30 cellular contexts compared by ENCODE assay signal in genomic region chr9:28909526-28909925, GRCh38.
"Had no signal": no experiment of that assay in that cellular context is flagged by ENCODE, and none has a peak within 500 bp of the region (broad histone marks: within the 10 kb centered on the region; RNA-seq: fewer than 3 reads in every experiment).

No MANE protein-coding gene starts in this region.

- H3K9me3 ChIP-seq: esophagus squamous epithelium had no signal

- H3K4me1 ChIP-seq: esophagus squamous epithelium had no signal

- FAIRE-seq: astrocyte, colon, frontal cortex had no signal

- DNase-seq: activated B cell treated with CpG ODN at 0.5 μM for 24 hours; activated CD4-positive, alpha-beta T cell treated with anti-CD3 and anti-CD28 coated beads for 48 hours; activated CD4-positive, alpha-beta T cell treated with anti-CD3 and anti-CD28 coated beads, Interleukin-2, amount 50 U/mL, for 1 hour; activated CD4-positive, alpha-beta T cell treated with anti-CD3 and anti-CD28 coated beads, Interleukin-2, amount 50 U/mL, for 48 hours; activated CD8-positive, alpha-beta memory T cell treated with anti-CD3 and anti-CD28 coated beads for 24 hours; activated CD8-positive, alpha-beta T cell treated with anti-CD3 and anti-CD28 coated beads for 36 hours; activated effector memory CD4-positive, alpha-beta T cell treated with Interleukin-2 at 50 U/mL for 16 hours; activated gamma-delta T cell treated with Interleukin-2 at 50 U/mL for 16 hours; activated naive CD4-positive, alpha-beta T cell treated with anti-CD3 and anti-CD28 coated beads, Interleukin-2, amount 50 U/mL, for 16 hours; activated naive CD4-positive, alpha-beta T cell treated with Interleukin-2 at 50 U/mL for 16 hours; activated T-cell treated with anti-CD3 and anti-CD28 coated beads, Interleukin-2, amount 50 U/mL, for 4 hours; amniotic stem cell; anterior cingulate cortex; brain microvascular endothelial cell; caudate nucleus; cortex of kidney; dermis blood vessel endothelial cell; effector CD4-positive, alpha-beta T cell; effector memory CD8-positive, alpha-beta T cell; esophagus squamous epithelium; head of caudate nucleus; T1000; WERI-Rb-1 had no signal

- H3K9me3 Mint-ChIP-seq: activated T-cell treated with anti-CD3 and anti-CD28 coated beads, Interleukin-2, amount 50 U/mL, for 4 hours; T-helper 1 cell treated with Interleukin-12 subunit alpha and Interleukin-12 subunit beta and Interleukin-4 antibody, amounts not matched to agents 30 μg/mL and 1 μg/mL, for 36 hours had no signal

- H3K36me3 Mint-ChIP-seq: activated naive CD8-positive, alpha-beta T cell had no signal

- H3K27ac ChIP-seq: brain microvascular endothelial cell, epithelial cell of prostate, esophagus squamous epithelium, WERI-Rb-1 had no signal

- H3K27me3 Mint-ChIP-seq: activated B cell treated with CpG ODN at 0.5 μM for 24 hours; activated CD8-positive, alpha-beta T cell treated with anti-CD3 and anti-CD28 coated beads for 36 hours; activated naive CD8-positive, alpha-beta T cell; activated T-helper 17 cell treated with anti-CD3 and anti-CD28 coated beads, Interleukin-2, amount 50 U/mL, for 72 hours; effector memory CD8-positive, alpha-beta T cell had no signal

- H3K27ac Mint-ChIP-seq: activated B cell treated with CpG ODN at 0.5 μM for 24 hours; activated CD8-positive, alpha-beta T cell treated with anti-CD3 and anti-CD28 coated beads for 36 hours; activated naive CD8-positive, alpha-beta T cell; activated T-helper 17 cell treated with anti-CD3 and anti-CD28 coated beads, Interleukin-2, amount 50 U/mL, for 72 hours; effector memory CD8-positive, alpha-beta T cell; T-helper 1 cell treated with Interleukin-12 subunit alpha and Interleukin-12 subunit beta and Interleukin-4 antibody, amounts not matched to agents 30 μg/mL and 1 μg/mL, for 36 hours had no signal

- H3K4me3 ChIP-seq: esophagus squamous epithelium had no signal

- H3K36me3 ChIP-seq: brain microvascular endothelial cell, esophagus squamous epithelium, WERI-Rb-1 had no signal

- H3K4me3 Mint-ChIP-seq: activated B cell treated with CpG ODN at 0.5 μM for 24 hours; activated CD8-positive, alpha-beta T cell treated with anti-CD3 and anti-CD28 coated beads for 36 hours; activated naive CD8-positive, alpha-beta T cell; activated T-cell treated with anti-CD3 and anti-CD28 coated beads, Interleukin-2, amount 50 U/mL, for 4 hours; activated T-helper 17 cell treated with anti-CD3 and anti-CD28 coated beads, Interleukin-2, amount 50 U/mL, for 72 hours; effector memory CD8-positive, alpha-beta T cell; T-helper 1 cell treated with Interleukin-12 subunit alpha and Interleukin-12 subunit beta and Interleukin-4 antibody, amounts not matched to agents 30 μg/mL and 1 μg/mL, for 36 hours had no signal

- H3K27me3 ChIP-seq: brain microvascular endothelial cell, esophagus squamous epithelium had no signal

- H3K4me1 Mint-ChIP-seq: activated B cell treated with CpG ODN at 0.5 μM for 24 hours; activated T-helper 17 cell treated with anti-CD3 and anti-CD28 coated beads, Interleukin-2, amount 50 U/mL, for 72 hours had no signal
